18 cellular contexts compared by ENCODE assay signal in genomic region chr11:45067966-45068365, GRCh38.
"Had no signal": no experiment of that assay in that cellular context is flagged by ENCODE, and none has a peak within 500 bp of the region (broad histone marks: within the 10 kb centered on the region; RNA-seq: fewer than 3 reads in every experiment).

No MANE protein-coding gene starts in this region.

- H3K4me1 ChIP-seq: parathyroid adenoma, right lobe of liver, suprapubic skin, transverse colon, upper lobe of right lung, uterus had no signal

- DNase-seq: dorsolateral prefrontal cortex; effector CD4-positive, alpha-beta T cell; hypothalamus; mesenchymal stem cell; mucosa of descending colon; naive B cell; right lobe of liver; small intestine; stimulated activated CD4-positive, alpha-beta T cell treated with anti-CD3 and anti-CD28 coated beads, Interleukin-15, amount 100 ng/mL, for 24 hours; stimulated activated CD4-positive, alpha-beta T cell treated with anti-CD3 and anti-CD28 coated beads, Interleukin-2, amount 100 ng/mL, for 48 hours; stimulated activated naive CD4-positive, alpha-beta T cell; stimulated activated naive CD8-positive, alpha-beta T cell treated with anti-CD3 and anti-CD28 coated beads, Interleukin-15, amount 100 ng/mL, for 72 hours; transverse colon; upper lobe of right lung; uterus had no signal

- H3K4me3 ChIP-seq: dorsolateral prefrontal cortex, mucosa of descending colon, neural progenitor cell, right lobe of liver, suprapubic skin, transverse colon, upper lobe of right lung, uterus had no signal

- H3K27me3 ChIP-seq: dorsolateral prefrontal cortex, neural progenitor cell, right lobe of liver, suprapubic skin, transverse colon, upper lobe of right lung, uterus had no signal

- H3K36me3 ChIP-seq: right lobe of liver, suprapubic skin, transverse colon, upper lobe of right lung, uterus had no signal

- H3K9me3 ChIP-seq: mucosa of descending colon, suprapubic skin, transverse colon, uterus had no signal

- H3K4me2 ChIP-seq: neural progenitor cell had no signal

- H3K27ac ChIP-seq: dorsolateral prefrontal cortex, neural progenitor cell, parathyroid adenoma, right lobe of liver, suprapubic skin, transverse colon, upper lobe of right lung, uterus had no signal

- H3K9ac ChIP-seq: neural progenitor cell, parathyroid adenoma had no signal
